In genomic region chr6:49321673-49322072, GRCh38 we compare ENCODE assay signal across 8 cellular contexts.
"Had no signal": no experiment of that assay in that cellular context is flagged by ENCODE, and none has a peak within 500 bp of the region (broad histone marks: within the 10 kb centered on the region; RNA-seq: fewer than 3 reads in every experiment).

No MANE protein-coding gene starts in this region.

- DNase-seq: H9, HCEC 1CT, HFFc6, KG1 had no signal

- H3K27ac Mint-ChIP-seq: GM23338, H9, HFFc6, IgD-negative memory B cell had no signal

- H3K27me3 Mint-ChIP-seq: IgD-negative memory B cell had no signal

- H3K4me1 Mint-ChIP-seq: GM23338, IgD-negative memory B cell had no signal

- H3K27ac ChIP-seq: HL-60 had no signal

- H3K4me3 Mint-ChIP-seq: GM23338, H9, HFFc6, IgD-negative memory B cell had no signal

- ATAC-seq: GM23338, HepG2 had no signal

- H3K4me3 ChIP-seq: GM23338 had no signal
